22 cellular contexts compared by ENCODE assay signal in genomic region chr13:106098778-106099177, GRCh38.
"Had no signal": no experiment of that assay in that cellular context is flagged by ENCODE, and none has a peak within 500 bp of the region (broad histone marks: within the 10 kb centered on the region; RNA-seq: fewer than 3 reads in every experiment).

No MANE protein-coding gene starts in this region.

- DNase-seq: activated B cell treated with CpG ODN at 0.5 μM for 24 hours; activated CD4-positive, alpha-beta T cell treated with anti-CD3 and anti-CD28 coated beads, Interleukin-2, amount 10 ng/mL, durations not matched to agents 7 days and 5 days; activated CD8-positive, alpha-beta memory T cell treated with anti-CD3 and anti-CD28 coated beads for 24 hours; activated gamma-delta T cell treated with Interleukin-2 at 50 U/mL for 16 hours; amniotic stem cell; body of pancreas; caudate nucleus; cortex of kidney; effector CD4-positive, alpha-beta T cell; esophagus squamous epithelium; hippocampal formation; kidney; left lung; mucosa of descending colon; ovary; spleen had no signal

- H3K36me3 ChIP-seq: esophagus squamous epithelium, left lung, ovary, spleen, thoracic aorta had no signal

- FAIRE-seq: endothelial cell of umbilical vein, kidney had no signal

- H3K4me3 Mint-ChIP-seq: activated B cell treated with CpG ODN at 0.5 μM for 24 hours; activated CD4-positive, alpha-beta T cell treated with anti-CD3 and anti-CD28 coated beads, Interleukin-2, amount 10 ng/mL, durations not matched to agents 7 days and 5 days; activated naive CD8-positive, alpha-beta T cell; nephron; T-helper 1 cell treated with Interleukin-12 subunit alpha and Interleukin-12 subunit beta and Interleukin-4 antibody, amounts not matched to agents 30 μg/mL and 1 μg/mL, for 36 hours had no signal

- ATAC-seq: body of pancreas, left lung, mucosa of descending colon, sciatic nerve had no signal

- H3K27me3 Mint-ChIP-seq: activated B cell treated with CpG ODN at 0.5 μM for 24 hours; activated CD4-positive, alpha-beta T cell treated with anti-CD3 and anti-CD28 coated beads, Interleukin-2, amount 10 ng/mL, durations not matched to agents 7 days and 5 days had no signal

- H3K27me3 ChIP-seq: body of pancreas, esophagus squamous epithelium, left lung, ovary, spleen had no signal

- H3K9me3 Mint-ChIP-seq: activated B cell treated with CpG ODN at 0.5 μM for 24 hours; activated CD4-positive, alpha-beta T cell treated with anti-CD3 and anti-CD28 coated beads, Interleukin-2, amount 10 ng/mL, durations not matched to agents 7 days and 5 days; nephron; T-helper 1 cell treated with Interleukin-12 subunit alpha and Interleukin-12 subunit beta and Interleukin-4 antibody, amounts not matched to agents 30 μg/mL and 1 μg/mL, for 36 hours had no signal

- H3K4me3 ChIP-seq: body of pancreas, esophagus squamous epithelium, left lung, mucosa of descending colon, ovary, spleen, thoracic aorta had no signal

- H3K27ac Mint-ChIP-seq: activated B cell treated with CpG ODN at 0.5 μM for 24 hours; activated CD4-positive, alpha-beta T cell treated with anti-CD3 and anti-CD28 coated beads, Interleukin-2, amount 10 ng/mL, durations not matched to agents 7 days and 5 days; activated naive CD8-positive, alpha-beta T cell; T-helper 1 cell treated with Interleukin-12 subunit alpha and Interleukin-12 subunit beta and Interleukin-4 antibody, amounts not matched to agents 30 μg/mL and 1 μg/mL, for 36 hours had no signal

- H3K9me3 ChIP-seq: body of pancreas, esophagus squamous epithelium, left lung, mucosa of descending colon, ovary, spleen, thoracic aorta had no signal

- H3K27ac ChIP-seq: body of pancreas, esophagus squamous epithelium, left lung, ovary, spleen, thoracic aorta had no signal

- H3K36me3 Mint-ChIP-seq: activated naive CD8-positive, alpha-beta T cell had no signal

- H3K4me1 Mint-ChIP-seq: activated B cell treated with CpG ODN at 0.5 μM for 24 hours; activated CD4-positive, alpha-beta T cell treated with anti-CD3 and anti-CD28 coated beads, Interleukin-2, amount 10 ng/mL, durations not matched to agents 7 days and 5 days; nephron had no signal

- H3K4me1 ChIP-seq: left lung, spleen had no signal
